ENCODE assay signal across 21 cellular contexts in genomic region chr19:40693150-40693788, GRCh38. TPM values are rescaled to one million over a fixed set of nuclear protein-coding genes. Genes with fewer than 3 reads are reported as not detected.
DNase-seq lines count a peak whose midpoint lies in the region; TF ChIP-seq lines count a peak whose summit lies in the region.
"Had no signal": no experiment of that assay in that cellular context is flagged by ENCODE, and none has a peak within 500 bp of the region (broad histone marks: within the 10 kb centered on the region; RNA-seq: fewer than 3 reads in every experiment).

No MANE protein-coding gene starts in this region.

- intact Hi-C loops in dorsolateral prefrontal cortex (cut with DNase I): no loop called here

- H3K27ac ChIP-seq in osteoblast (ENCODE audit: low read depth, low read length) (no peak overlapping the region), dorsolateral prefrontal cortex (peak overlapping the region in 8 of 59 donors; percentile 10 to 92 (median 22))
- H3K27ac ChIP-seq: C4-2B, thoracic aorta had no signal

- no peak overlapping the region for H3K4me3 ChIP-seq in osteoblast (ENCODE audit: insufficient read depth, low read length)
- H3K4me3 ChIP-seq in dorsolateral prefrontal cortex: no peak overlapping the region
- H3K4me3 ChIP-seq: heart left ventricle, thoracic aorta had no signal

- no peaks in the 10 kb centered on the region for H3K9me3 Mint-ChIP-seq in activated T-cell treated with anti-CD3 and anti-CD28 coated beads, Interleukin-2, amount 50 U/mL, for 24 hours
- H3K9me3 Mint-ChIP-seq: activated CD4-positive, alpha-beta T cell treated with anti-CD3 and anti-CD28 coated beads, Interleukin-2, amount 10 ng/mL, durations not matched to agents 7 days and 5 days; mesothelial cell of epicardium; stimulated activated naive B cell treated with anti-CD40 and anti-IgM and Interleukin-4, amounts not matched to agents 10 μg/mL and 1 μg/mL and 100 μg/mL, for 72 hours had no signal

- H3K27me3 Mint-ChIP-seq in activated T-cell treated with anti-CD3 and anti-CD28 coated beads, Interleukin-2, amount 50 U/mL, for 24 hours: no peaks in the 10 kb centered on the region
- H3K27me3 Mint-ChIP-seq: activated CD4-positive, alpha-beta T cell treated with anti-CD3 and anti-CD28 coated beads, Interleukin-2, amount 10 ng/mL, durations not matched to agents 7 days and 5 days; stimulated activated naive B cell treated with anti-CD40 and anti-IgM and Interleukin-4, amounts not matched to agents 10 μg/mL and 1 μg/mL and 100 μg/mL, for 72 hours had no signal

- H3K4me3 Mint-ChIP-seq in activated T-cell treated with anti-CD3 and anti-CD28 coated beads, Interleukin-2, amount 50 U/mL, for 24 hours: no peak overlapping the region
- H3K4me3 Mint-ChIP-seq: activated CD4-positive, alpha-beta T cell treated with anti-CD3 and anti-CD28 coated beads, Interleukin-2, amount 10 ng/mL, durations not matched to agents 7 days and 5 days; mesothelial cell of epicardium; stimulated activated naive B cell treated with anti-CD40 and anti-IgM and Interleukin-4, amounts not matched to agents 10 μg/mL and 1 μg/mL and 100 μg/mL, for 72 hours had no signal

- DNase-seq in activated T-cell treated with anti-CD3 and anti-CD28 coated beads, Interleukin-2, amount 50 U/mL, for 24 hours: no peak
- DNase-seq in activated T-cell treated with anti-CD3 and anti-CD28 coated beads, Interleukin-2, amount 50 U/mL, for 48 hours: no peak
- DNase-seq in NCI-H1694 (lab: John Stamatoyannopoulos, UW) (peak; percentile 8), osteoblast (ENCODE audit: insufficient read length, low spot score, missing footprints) (peak; percentile 76), NCI-H69 (lab: John Stamatoyannopoulos, UW) (no peak), dorsolateral prefrontal cortex (no peak)
- DNase-seq: activated CD4-positive, alpha-beta T cell treated with anti-CD3 and anti-CD28 coated beads, Interleukin-2, amount 10 ng/mL, durations not matched to agents 7 days and 5 days; activated CD8-positive, alpha-beta memory T cell treated with anti-CD3 and anti-CD28 coated beads, Interleukin-2, amount 50 U/mL, for 4 hours; dermis blood vessel endothelial cell; DMS153; GDM1; NCI-H1417; NCI-H2171; OCI-M1; SIG-M5; stimulated activated naive B cell treated with anti-CD40 and anti-IgM and Interleukin-4, amounts not matched to agents 10 μg/mL and 1 μg/mL and 100 μg/mL, for 72 hours; T-helper 1 cell had no signal

- peak overlapping the region; percentile 26 for H3K27ac Mint-ChIP-seq in activated T-cell treated with anti-CD3 and anti-CD28 coated beads, Interleukin-2, amount 50 U/mL, for 24 hours
- H3K27ac Mint-ChIP-seq: mesothelial cell of epicardium had no signal

- peaks cover 15% of the 10 kb centered on the region for H3K4me1 ChIP-seq in osteoblast (ENCODE audit: insufficient read depth, low read length)

- H3K36me3 ChIP-seq in osteoblast (ENCODE audit: insufficient read depth, low read length): peaks cover 16% of the 10 kb centered on the region

- no peaks in the 10 kb centered on the region for H3K9me3 ChIP-seq in osteoblast (ENCODE audit: low read depth, low read length)
- H3K9me3 ChIP-seq: heart left ventricle, thoracic aorta had no signal

- H2AFZ ChIP-seq in osteoblast (ENCODE audit: low read length): no peak overlapping the region

- no peak overlapping the region for H3K4me2 ChIP-seq in osteoblast (ENCODE audit: insufficient read depth, low read length)

- TF ChIP-seq CTCF in osteoblast (IDR thresholded peaks at IDR 0.05; ENCODE audit: extremely low read depth, low read depth, low read length): no peak
- TF ChIP-seq CTCF in dorsolateral prefrontal cortex (IDR thresholded peaks at IDR 0.05 in 54 of 56, conservative IDR thresholded peaks at IDR 0.05 in 2 of 56; ENCODE audit: low read depth in 1 of 56, partially characterized antibody in 56 of 56): peak in 11 of 56 donors; percentile 10 to 34 (median 16)

- peaks cover 33% of the 10 kb centered on the region for H3K36me3 Mint-ChIP-seq in activated T-cell treated with anti-CD3 and anti-CD28 coated beads, Interleukin-2, amount 50 U/mL, for 24 hours (ENCODE audit: low read depth)

- H3K79me2 ChIP-seq in osteoblast (ENCODE audit: insufficient read depth, low read length): peaks cover 21% of the 10 kb centered on the region

- H3K27me3 ChIP-seq in osteoblast (ENCODE audit: insufficient read depth, low read length) (no peaks in the 10 kb centered on the region), dorsolateral prefrontal cortex (no peaks in the 10 kb centered on the region)
- H3K27me3 ChIP-seq: heart left ventricle had no signal

- H3K4me1 Mint-ChIP-seq in activated T-cell treated with anti-CD3 and anti-CD28 coated beads, Interleukin-2, amount 50 U/mL, for 24 hours (ENCODE audit: low read depth): peaks cover 11% of the 10 kb centered on the region

- peaks cover 12% of the 10 kb centered on the region for H4K20me1 ChIP-seq in osteoblast (ENCODE audit: insufficient read depth, low read length)

RNA-seq across cellular contexts. Expression of gene NUMBL, which starts 2.8 kb away (rescaled TPM):
- total RNA-seq in osteoblast: 26.8 and 27.7 TPM in 2 replicates
- 100 to 1,000 TPM in 33 of 120 experiments, 10 to 100 TPM in 87; 35.4 to 140 (median 89.4) TPM for total RNA-seq in dorsolateral prefrontal cortex

RNA-seq across cellular contexts. Expression of gene COQ8B, which starts 23.4 kb away (rescaled TPM):
- total RNA-seq in osteoblast: 32.9 and 34.2 TPM in 2 replicates
- 10 to 100 TPM; 22.8 to 64.2 (median 35.5) TPM for total RNA-seq in dorsolateral prefrontal cortex

RNA-seq across cellular contexts. Expression of gene ITPKC, which starts 23.6 kb away (rescaled TPM):
- 9.8 and 10.0 TPM in 2 replicates for total RNA-seq in osteoblast
- total RNA-seq in dorsolateral prefrontal cortex: 10 to 100 TPM in 91 of 120 experiments, 1 to 10 TPM in 29; 6.6 to 73.8 (median 12.0) TPM

RNA-seq across cellular contexts. Expression of gene ACTMAP, which starts 57.0 kb away (rescaled TPM):
- 1.1 and 1.5 TPM in 2 replicates for total RNA-seq in osteoblast
- 10 to 100 TPM in 5 of 120 experiments, 1 to 10 TPM in 115; 1.4 to 15.4 (median 5.6) TPM for total RNA-seq in dorsolateral prefrontal cortex

RNA-seq across cellular contexts. Expression of gene SNRPA, which starts 57.7 kb away (rescaled TPM):
- total RNA-seq in osteoblast: 20.6 and 32.1 TPM in 2 replicates
- 10 to 100 TPM; 22.7 to 66.6 (median 39.6) TPM for total RNA-seq in dorsolateral prefrontal cortex

Comparison
In these comparisons a context has a peak if more than half of its experiments do, and no peak if none do; other contexts are left out.
1. DNase-seq: peak in NCI-H1694 (single experiment) and osteoblast (single experiment); none in activated T-cell treated with anti-CD3 and anti-CD28 coated beads, Interleukin-2, amount 50 U/mL, for 24 hours (single experiment), activated T-cell treated with anti-CD3 and anti-CD28 coated beads, Interleukin-2, amount 50 U/mL, for 48 hours (0 of 2), NCI-H69 (single experiment) and dorsolateral prefrontal cortex (0 of 10).